In the genomic region with DNA sequence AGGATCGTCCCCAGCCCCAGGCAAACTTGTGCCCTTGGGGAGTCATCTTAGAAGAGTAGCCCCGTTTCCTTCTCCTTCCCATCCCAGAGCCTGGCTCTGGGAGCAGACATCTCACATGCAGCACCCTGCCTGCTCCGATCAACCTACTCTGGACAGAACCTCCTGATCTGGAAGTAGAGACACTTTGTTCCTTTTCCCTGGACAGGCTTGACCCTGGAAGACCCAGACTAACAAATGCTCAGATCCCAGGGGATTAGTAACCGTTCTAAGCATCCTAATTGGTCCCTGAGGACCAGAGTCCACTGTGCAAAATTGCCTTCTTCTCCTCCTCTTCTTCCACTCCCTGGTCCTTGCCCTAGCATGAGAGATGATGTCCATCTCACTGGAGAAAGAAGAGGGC, we compare ENCODE assay signal across 19 cellular contexts.
DNase-seq lines count a peak whose midpoint lies in the region; ATAC-seq, FAIRE-seq and TF ChIP-seq lines count a peak whose summit lies in the region.
"Had no signal": no experiment of that assay in that cellular context is flagged by ENCODE, and none has a peak within 500 bp of the region (broad histone marks: within the 10 kb centered on the region; RNA-seq: fewer than 3 reads in every experiment).

No MANE protein-coding gene starts in this region.

- in situ Hi-C loops in IMR-90 (cut with MboI; ENCODE audit: low sequenced_read_pairs), result no loop called here

- no peak overlapping the region for H2BK120ac ChIP-seq in IMR-90 (ENCODE audit: low read depth, low read length)

- CTCF ChIA-PET in IMR-90 (lab: Yijun Ruan, JAX), result no interaction called here

- H3K36me3 ChIP-seq in IMR-90 (ENCODE audit: control insufficient read depth, insufficient read depth, low read length) (no peaks in the 10 kb centered on the region), esophagus muscularis mucosa (no peaks in the 10 kb centered on the region), smooth muscle cell (ENCODE audit: low read depth) (no peaks in the 10 kb centered on the region), ascending aorta (no peaks in the 10 kb centered on the region), pancreas (no peaks in the 10 kb centered on the region)
- H3K36me3 ChIP-seq: BLaER1 had no signal

- H4K91ac ChIP-seq in IMR-90 (ENCODE audit: insufficient read depth, low read depth, low read length), result no peak overlapping the region

- intact Hi-C loops in IMR-90 (cut with micrococcal nuclease), result no loop called here
- intact Hi-C loops in esophagus muscularis mucosa (cut with DNase I), result no loop called here
- intact Hi-C loops in ascending aorta (cut with DNase I), result no loop called here
- intact Hi-C loops in pancreas (cut with DNase I), result no loop called here

- H3K4me1 ChIP-seq in IMR-90 (ENCODE audit: control insufficient read depth, insufficient read depth, low read length), result no peaks in the 10 kb centered on the region
- H3K4me1 ChIP-seq in esophagus muscularis mucosa, result peaks cover 0 to 19% (median 13%) of the 10 kb centered on the region in 4 donors
- H3K4me1 ChIP-seq in smooth muscle cell (ENCODE audit: low read depth), result peaks cover 31% of the 10 kb centered on the region
- H3K4me1 ChIP-seq in ascending aorta, result no peaks in the 10 kb centered on the region
- H3K4me1 ChIP-seq in pancreas, result no peaks in the 10 kb centered on the region
- H3K4me1 ChIP-seq: BLaER1 had no signal

- no peak overlapping the region for H2AFZ ChIP-seq in IMR-90 (replicated peaks; ENCODE audit: low read length, poor library complexity)
- H2AFZ ChIP-seq in smooth muscle cell (ENCODE audit: low read depth), result no peak overlapping the region
- H2AFZ ChIP-seq: GM23338 had no signal

- no peak overlapping the region for H3K4ac ChIP-seq in IMR-90 (ENCODE audit: low read depth, low read length)

- H3K4me3 Mint-ChIP-seq in mesothelial cell of epicardium, result no peak overlapping the region
- H3K4me3 Mint-ChIP-seq: activated T-helper 17 cell treated with anti-CD3 and anti-CD28 coated beads, Interleukin-2, amount 50 U/mL, for 72 hours; GM23338 had no signal

- H2BK5ac ChIP-seq in IMR-90 (ENCODE audit: low read depth, low read length, poor library complexity, severe bottlenecking), result no peak overlapping the region

- H3K4me3 ChIP-seq in IMR-90 (ENCODE audit: insufficient read depth, low read depth, low read length) (no peak overlapping the region), esophagus muscularis mucosa (no peak overlapping the region), smooth muscle cell (no peak overlapping the region), ascending aorta (no peak overlapping the region), pancreas (no peak overlapping the region)
- H3K4me3 ChIP-seq: BLaER1, GM23338, SK-N-MC had no signal

- 0 out of 2 replicates have a peak overlapping the region, but pooled peaks have one; percentile 59 for H3K14ac ChIP-seq in IMR-90 (replicated peaks; ENCODE audit: low read depth, low read length)

- no peak overlapping the region for H2AK5ac ChIP-seq in IMR-90 (ENCODE audit: low read depth, low read length)

- H3K79me1 ChIP-seq in IMR-90 (ENCODE audit: low read depth in 1 of 2, low read length in 2 of 2), result no peaks in the 10 kb centered on the region

- peaks cover 2% of the 10 kb centered on the region for H3K27me3 Mint-ChIP-seq in mesothelial cell of epicardium (ENCODE audit: low read depth)
- H3K27me3 Mint-ChIP-seq: activated T-helper 17 cell treated with anti-CD3 and anti-CD28 coated beads, Interleukin-2, amount 50 U/mL, for 72 hours had no signal

- no peaks in the 10 kb centered on the region for H3K9me3 ChIP-seq in IMR-90 (ENCODE audit: control insufficient read depth, insufficient read depth, low read length)
- H3K9me3 ChIP-seq in esophagus muscularis mucosa, result no peaks in the 10 kb centered on the region
- no peaks in the 10 kb centered on the region for H3K9me3 ChIP-seq in smooth muscle cell (replicated peaks; ENCODE audit: low read depth)
- no peaks in the 10 kb centered on the region for H3K9me3 ChIP-seq in ascending aorta
- H3K9me3 ChIP-seq in pancreas, result no peaks in the 10 kb centered on the region
- H3K9me3 ChIP-seq: BLaER1 had no signal

- DNase-seq in IMR-90, result no peak
- no peak for DNase-seq in esophagus muscularis mucosa (ENCODE audit: extremely low spot score)
- no peak for DNase-seq in mesothelial cell of epicardium (ENCODE audit: low spot score in 2 of 2, unreplicated experiment in 2 of 2)
- DNase-seq in smooth muscle cell (lab: John Stamatoyannopoulos, UW; ENCODE audit: unreplicated experiment), result no peak
- DNase-seq in ascending aorta (ENCODE audit: low spot score in 2 of 2), result no peak
- no peak for DNase-seq in DMS153 treated with DMSO at 0.1 percent for 48 hours (lab: John Stamatoyannopoulos, UW; ENCODE audit: unreplicated experiment)
- DNase-seq in pancreas, result no peak
- DNase-seq: activated CD4-positive, alpha-beta T cell treated with anti-CD3 and anti-CD28 coated beads for 1 hour; naive B cell; PC-3; stimulated activated CD4-positive, alpha-beta T cell treated with anti-CD3 and anti-CD28 coated beads, Interleukin-2, amount 100 ng/mL, for 48 hours; T1000 had no signal

- FAIRE-seq in pancreas (lab: Jason Lieb, UNC), result no peak
- FAIRE-seq: A204.1, GM12892 had no signal

- no peak overlapping the region for H3K27ac ChIP-seq in IMR-90 (ENCODE audit: insufficient read depth, low read length)
- peak overlapping the region; percentile 18 to 59 (median 42) for H3K27ac ChIP-seq in esophagus muscularis mucosa (replicated peaks in 1 of 4)
- peak overlapping the region; percentile 97 for H3K27ac ChIP-seq in smooth muscle cell (ENCODE audit: low read depth)
- H3K27ac ChIP-seq in ascending aorta, result no peak overlapping the region
- H3K27ac ChIP-seq in pancreas, result no peak overlapping the region
- H3K27ac ChIP-seq: BLaER1, SK-N-MC had no signal

- no peak overlapping the region for H3K9ac ChIP-seq in IMR-90 (ENCODE audit: low read depth, low read length)
- peak overlapping the region; percentile 85 for H3K9ac ChIP-seq in smooth muscle cell (ENCODE audit: low read depth)
- H3K9ac ChIP-seq: BLaER1 had no signal

- H3F3A ChIP-seq in smooth muscle cell (ENCODE audit: low read depth), result peaks cover 30% of the 10 kb centered on the region

- peaks cover 47% of the 10 kb centered on the region for H3K4me1 Mint-ChIP-seq in mesothelial cell of epicardium
- H3K4me1 Mint-ChIP-seq: activated T-helper 17 cell treated with anti-CD3 and anti-CD28 coated beads, Interleukin-2, amount 50 U/mL, for 72 hours; naive B cell had no signal

- H4K20me1 ChIP-seq in IMR-90 (ENCODE audit: insufficient read depth, low read length) (no peaks in the 10 kb centered on the region), smooth muscle cell (ENCODE audit: low read depth) (no peaks in the 10 kb centered on the region)
- H4K20me1 ChIP-seq: BLaER1 had no signal

- dilution Hi-C loops in IMR-90 (cut with HindIII; ENCODE audit: low sequenced_read_pairs, unreplicated experiment), result no loop called here

- no CpG with 5 or more reads among the region's 4 CpGs for WGBS in IMR-90 (ENCODE audit: extremely low coverage in 2 of 2, insufficient read length in 1 of 2), 2 experiments
- WGBS in esophagus muscularis mucosa, result 66% methylated on average over 3 of the region's 4 CpGs
- 69% methylated on average over 4 of the region's 4 CpGs for WGBS in smooth muscle cell (ENCODE audit: low lambda C conversion rate)
- WGBS in pancreas, 2 donors, result 65 to 82% methylated on average over 4 of the region's 4 CpGs

- H3K18ac ChIP-seq in IMR-90 (ENCODE audit: low read depth, low read length), result no peak overlapping the region

- no peak overlapping the region for H4K8ac ChIP-seq in IMR-90 (ENCODE audit: low read depth in 2 of 2, low read length in 2 of 2)

- no peak overlapping the region for H2BK20ac ChIP-seq in IMR-90 (ENCODE audit: low read depth, low read length)

- no peak overlapping the region for H4K5ac ChIP-seq in IMR-90 (ENCODE audit: low read depth, low read length)

- POLR2A ChIA-PET in IMR-90 (lab: Charles Lee; ENCODE audit: unreplicated experiment), result no interaction called here

- peak overlapping the region; percentile 37 for H3K27ac Mint-ChIP-seq in mesothelial cell of epicardium
- H3K27ac Mint-ChIP-seq: activated T-helper 17 cell treated with anti-CD3 and anti-CD28 coated beads, Interleukin-2, amount 50 U/mL, for 72 hours; GM23338; naive B cell had no signal

- TF ChIP-seq POLR2A in IMR-90 (IDR thresholded peaks at IDR 0.05; ENCODE audit: low read depth, low read length) (no peak), esophagus muscularis mucosa (IDR thresholded peaks at IDR 0.05; ENCODE audit: low read depth) (no peak)

- no peaks in the 10 kb centered on the region for H3K9me3 Mint-ChIP-seq in mesothelial cell of epicardium
- H3K9me3 Mint-ChIP-seq: activated T-helper 17 cell treated with anti-CD3 and anti-CD28 coated beads, Interleukin-2, amount 50 U/mL, for 72 hours; GM23338; naive B cell had no signal

- H3K9me1 ChIP-seq in IMR-90 (ENCODE audit: insufficient read depth, low read length), result no peaks in the 10 kb centered on the region; the same call in 1 of the 2 replicates

- H3K79me2 ChIP-seq in smooth muscle cell (ENCODE audit: low read depth), result no peaks in the 10 kb centered on the region

- H3K56ac ChIP-seq in IMR-90 (ENCODE audit: extremely low read depth, insufficient read depth, low read length), result no peak overlapping the region

- no peak for TF ChIP-seq CTCF in IMR-90 (conservative IDR thresholded peaks at IDR 0.05; ENCODE audit: low read depth, low read length)
- no peak for TF ChIP-seq CTCF in esophagus muscularis mucosa (IDR thresholded peaks at IDR 0.05)
- TF ChIP-seq CTCF in mesothelial cell of epicardium (IDR thresholded peaks at IDR 0.05; ENCODE audit: unreplicated experiment), result no peak
- TF ChIP-seq CTCF in smooth muscle cell (IDR thresholded peaks at IDR 0.05; ENCODE audit: borderline replicate concordance, insufficient read depth, poor library complexity, severe bottlenecking), result no peak
- no peak for TF ChIP-seq CTCF in ascending aorta (IDR thresholded peaks at IDR 0.05)
- TF ChIP-seq CTCF in pancreas (IDR thresholded peaks at IDR 0.05), result no peak

- TF ChIP-seq EP300 in esophagus muscularis mucosa (IDR thresholded peaks at IDR 0.05), result no peak

- no peak overlapping the region for H2AK9ac ChIP-seq in IMR-90 (replicated peaks; ENCODE audit: low read depth, low read length, poor library complexity)

- peaks cover 10% of the 10 kb centered on the region for H3K27me3 ChIP-seq in IMR-90 (ENCODE audit: control insufficient read depth, insufficient read depth, low read length)
- no peaks in the 10 kb centered on the region for H3K27me3 ChIP-seq in esophagus muscularis mucosa
- H3K27me3 ChIP-seq in smooth muscle cell (ENCODE audit: low read depth), result no peaks in the 10 kb centered on the region
- no peaks in the 10 kb centered on the region for H3K27me3 ChIP-seq in ascending aorta
- H3K27me3 ChIP-seq in pancreas, result no peaks in the 10 kb centered on the region
- H3K27me3 ChIP-seq: BLaER1 had no signal

- TF ChIP-seq RAD21 in IMR-90 (IDR thresholded peaks at IDR 0.05; ENCODE audit: low read length), result no peak

- H2BK15ac ChIP-seq in IMR-90 (ENCODE audit: low read depth, low read length), result no peak overlapping the region

- H3K36me3 Mint-ChIP-seq in mesothelial cell of epicardium, result no peaks in the 10 kb centered on the region
- H3K36me3 Mint-ChIP-seq: naive B cell had no signal

- no peak overlapping the region for H3K4me2 ChIP-seq in IMR-90 (ENCODE audit: low read depth, low read length)
- H3K4me2 ChIP-seq in smooth muscle cell, result peak overlapping the region; percentile 74
- H3K4me2 ChIP-seq: BLaER1, GM23338 had no signal

- H3K23ac ChIP-seq in IMR-90 (ENCODE audit: low read depth, low read length), result no peak overlapping the region

- no peak for ATAC-seq in IMR-90 (ENCODE audit: low read depth)
- no peak for ATAC-seq in GM19455 (IDR thresholded peaks at IDR 0.05; ENCODE audit: unreplicated experiment)
- ATAC-seq in pancreas, result no peak
- ATAC-seq: activated T-helper 17 cell treated with anti-CD3 and anti-CD28 coated beads, Interleukin-2, amount 50 U/mL, for 72 hours; GM23338; PC-3 had no signal

- no TSS peak for BruUV-seq in IMR-90 (replicated peaks; lab: Mats Ljungman, UMichigan)

Comparison
In these comparisons a context has a peak if more than half of its experiments do, and no peak if none do; other contexts are left out.
1. H3K27ac ChIP-seq: peak in esophagus muscularis mucosa (4 of 4) and smooth muscle cell (single experiment); none in IMR-90 (single experiment), ascending aorta (0 of 2) and pancreas (0 of 4).